22 cellular contexts compared by ENCODE assay signal in the genomic region with DNA sequence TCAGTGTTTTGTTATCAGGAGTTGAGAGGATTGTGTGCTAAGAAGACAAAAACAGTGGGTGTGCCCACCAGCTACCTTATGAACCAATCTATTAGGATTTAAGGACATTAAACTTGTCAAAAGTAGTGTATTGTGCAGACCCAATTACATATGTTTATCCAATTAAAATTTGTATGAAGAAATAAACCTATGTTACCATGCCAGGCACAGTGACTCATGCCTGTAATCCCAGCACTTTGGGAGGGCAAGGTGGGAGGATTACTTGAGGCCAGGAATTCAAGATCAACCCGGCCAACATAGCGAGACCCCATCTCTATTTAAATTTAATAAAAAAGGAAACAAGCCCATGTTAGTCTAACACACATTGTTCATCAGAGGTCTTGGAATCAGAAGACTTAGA.
DNase-seq lines count a peak whose midpoint lies in the region; ATAC-seq and TF ChIP-seq lines count a peak whose summit lies in the region.
"Had no signal": no experiment of that assay in that cellular context is flagged by ENCODE, and none has a peak within 500 bp of the region (broad histone marks: within the 10 kb centered on the region; RNA-seq: fewer than 3 reads in every experiment).

No MANE protein-coding gene starts in this region.

- intact Hi-C loops in Calu3 (cut with micrococcal nuclease; ENCODE audit: unreplicated experiment) (no loop called here), IMR-90 (cut with micrococcal nuclease) (no loop called here)

- peak overlapping the region; percentile 34 for H3K4ac ChIP-seq in IMR-90 (ENCODE audit: low read depth, low read length)

- no peaks in the 10 kb centered on the region for H3K9me3 Mint-ChIP-seq in Calu3 (ENCODE audit: low read depth, unreplicated experiment)
- H3K9me3 Mint-ChIP-seq in mesothelial cell of epicardium, result peaks cover 30% of the 10 kb centered on the region

- no peaks in the 10 kb centered on the region for H3K36me3 Mint-ChIP-seq in Calu3 (ENCODE audit: insufficient read depth, unreplicated experiment)
- peaks cover 17% of the 10 kb centered on the region for H3K36me3 Mint-ChIP-seq in mesothelial cell of epicardium
- H3K36me3 Mint-ChIP-seq: CD8-positive, alpha-beta T cell had no signal

- H2AK9ac ChIP-seq in IMR-90 (replicated peaks; ENCODE audit: low read depth, low read length, poor library complexity), result no peak overlapping the region

- H3K4me3 Mint-ChIP-seq in Calu3 (ENCODE audit: low read depth, unreplicated experiment) (no peak overlapping the region), mesothelial cell of epicardium (no peak overlapping the region)
- H3K4me3 Mint-ChIP-seq: B cell; CD4-positive, alpha-beta T cell; CD8-positive, alpha-beta T cell had no signal

- no peaks in the 10 kb centered on the region for H3K27me3 ChIP-seq in IMR-90 (ENCODE audit: control insufficient read depth, insufficient read depth, low read length)

- H4K91ac ChIP-seq in IMR-90 (ENCODE audit: insufficient read depth, low read depth, low read length), result peak overlapping the region; percentile 20; the same call in 1 of the 2 replicates

- H3K4me2 ChIP-seq in IMR-90 (ENCODE audit: low read depth, low read length), result no peak overlapping the region
- H3K4me2 ChIP-seq: A549 had no signal

- TF ChIP-seq CTCF in Calu3 (IDR thresholded peaks at IDR 0.05; ENCODE audit: unreplicated experiment) (no peak), IMR-90 (conservative IDR thresholded peaks at IDR 0.05; ENCODE audit: low read depth, low read length) (no peak), mesothelial cell of epicardium (IDR thresholded peaks at IDR 0.05; ENCODE audit: unreplicated experiment) (no peak)

- H3K56ac ChIP-seq in IMR-90 (ENCODE audit: extremely low read depth, insufficient read depth, low read length), result no peak overlapping the region

- no peak overlapping the region for H3K23ac ChIP-seq in IMR-90 (ENCODE audit: low read depth, low read length)

- WGBS in IMR-90 (ENCODE audit: extremely low coverage in 2 of 2, insufficient read length in 1 of 2), 2 experiments, result no CpG with 5 or more reads among the region's 2 CpGs

- no peak for TF ChIP-seq RAD21 in IMR-90 (IDR thresholded peaks at IDR 0.05; ENCODE audit: low read length)

- peak overlapping the region in 1 of 2 experiments; percentile 16; a peak in 1 of 4 replicates for H4K8ac ChIP-seq in IMR-90 (ENCODE audit: low read depth in 2 of 2, low read length in 2 of 2)

- H3K27ac ChIP-seq in IMR-90 (ENCODE audit: insufficient read depth, low read length), result no peak overlapping the region; the same call in 1 of the 2 replicates
- H3K27ac ChIP-seq: 22Rv1; A549; BLaER1 treated with 17β-estradiol and CSF1 and Interleukin-3, amounts not matched to agents 10 nM and 100 nM; C4-2B had no signal

- H3K4me1 Mint-ChIP-seq in Calu3 (ENCODE audit: low read depth, unreplicated experiment), result peaks cover 17% of the 10 kb centered on the region
- peaks cover 26% of the 10 kb centered on the region for H3K4me1 Mint-ChIP-seq in mesothelial cell of epicardium
- H3K4me1 Mint-ChIP-seq: B cell had no signal

- TF ChIP-seq POLR2A in IMR-90 (IDR thresholded peaks at IDR 0.05; ENCODE audit: low read depth, low read length), result no peak

- H2AFZ ChIP-seq in IMR-90 (replicated peaks; ENCODE audit: low read length, poor library complexity), result no peak overlapping the region

- no peak for ATAC-seq in IMR-90 (ENCODE audit: low read depth)
- ATAC-seq: A549; CD8-positive, alpha-beta T cell; GM12878 had no signal

- H3K18ac ChIP-seq in IMR-90 (ENCODE audit: low read depth, low read length), result peak overlapping the region; percentile 74

- H3K9me1 ChIP-seq in IMR-90 (ENCODE audit: insufficient read depth, low read length), result peaks cover 7% of the 10 kb centered on the region; the same call in 1 of the 2 replicates

- DNase-seq in Calu3 (no peak), IMR-90 (no peak), mesothelial cell of epicardium (ENCODE audit: low spot score in 2 of 2, unreplicated experiment in 2 of 2) (no peak), midbrain (lab: John Stamatoyannopoulos, UW) (no peak)
- no peak for DNase-seq in activated CD4-positive, alpha-beta T cell treated with anti-CD3 and anti-CD28 coated beads for 48 hours
- DNase-seq: AML-193; Caco-2; CD4-positive, alpha-beta T cell; CD8-positive, alpha-beta T cell; DMS 273 treated with DMSO at 0.1 percent for 48 hours; DMS153; DMS53; DMS79; DND-41; EL; GDM1 had no signal

- peak overlapping the region; percentile 74 for H2BK5ac ChIP-seq in IMR-90 (ENCODE audit: low read depth, low read length, poor library complexity, severe bottlenecking)

- CTCF ChIA-PET in Calu3 (lab: Charles Lee) (no interaction called here), IMR-90 (lab: Yijun Ruan, JAX) (no interaction called here)

- POLR2A ChIA-PET in IMR-90 (lab: Charles Lee; ENCODE audit: unreplicated experiment), result no interaction called here

- H3K27me3 Mint-ChIP-seq in Calu3 (ENCODE audit: unreplicated experiment), result no peaks in the 10 kb centered on the region
- no peaks in the 10 kb centered on the region for H3K27me3 Mint-ChIP-seq in mesothelial cell of epicardium (ENCODE audit: low read depth)

- BruUV-seq in Calu3 (replicated peaks; lab: Mats Ljungman, UMichigan) (no TSS peak), IMR-90 (replicated peaks; lab: Mats Ljungman, UMichigan) (no TSS peak)

- H3K79me1 ChIP-seq in IMR-90 (ENCODE audit: low read depth in 1 of 2, low read length in 2 of 2), result no peaks in the 10 kb centered on the region

- peak overlapping the region; percentile 62; the same call in 1 of the 2 replicates for H2BK120ac ChIP-seq in IMR-90 (ENCODE audit: low read depth, low read length)

- no peaks in the 10 kb centered on the region; the same call in 1 of the 2 replicates for H3K9me3 ChIP-seq in IMR-90 (ENCODE audit: control insufficient read depth, insufficient read depth, low read length)
- H3K9me3 ChIP-seq: Caco-2 had no signal

- no peaks in the 10 kb centered on the region for H3K36me3 ChIP-seq in IMR-90 (ENCODE audit: control insufficient read depth, insufficient read depth, low read length)
- H3K36me3 ChIP-seq: BLaER1 treated with 17β-estradiol and CSF1 and Interleukin-3, amounts not matched to agents 10 nM and 100 nM had no signal

- no peaks in the 10 kb centered on the region for H4K20me1 ChIP-seq in IMR-90 (ENCODE audit: insufficient read depth, low read length)
- H4K20me1 ChIP-seq: BLaER1 treated with 17β-estradiol and CSF1 and Interleukin-3, amounts not matched to agents 10 nM and 100 nM had no signal

- no peak overlapping the region; the same call in 1 of the 2 replicates for H4K5ac ChIP-seq in IMR-90 (ENCODE audit: low read depth, low read length)

- H3K4me1 ChIP-seq in IMR-90 (ENCODE audit: control insufficient read depth, insufficient read depth, low read length), result peaks cover 2% of the 10 kb centered on the region
- H3K4me1 ChIP-seq: A549, Caco-2 had no signal

- H3K14ac ChIP-seq in IMR-90 (replicated peaks; ENCODE audit: low read depth, low read length), result peak overlapping the region; percentile 5; the same call in 1 of the 2 replicates

- peak overlapping the region; percentile 35 for H3K27ac Mint-ChIP-seq in Calu3 (ENCODE audit: unreplicated experiment)
- peak overlapping the region; percentile 39 for H3K27ac Mint-ChIP-seq in mesothelial cell of epicardium
- H3K27ac Mint-ChIP-seq: B cell; CD4-positive, alpha-beta T cell; CD8-positive, alpha-beta T cell had no signal

- dilution Hi-C loops in IMR-90 (cut with HindIII; ENCODE audit: low sequenced_read_pairs, unreplicated experiment), result no loop called here

- H3K9ac ChIP-seq in IMR-90 (ENCODE audit: low read depth, low read length), result no peak overlapping the region
- H3K9ac ChIP-seq: BLaER1 treated with 17β-estradiol and CSF1 and Interleukin-3, amounts not matched to agents 10 nM and 100 nM had no signal

- in situ Hi-C loops in IMR-90 (cut with MboI; ENCODE audit: low sequenced_read_pairs), result no loop called here

- H2AK5ac ChIP-seq in IMR-90 (ENCODE audit: low read depth, low read length), result peak overlapping the region; percentile 53

- H3K4me3 ChIP-seq in IMR-90 (ENCODE audit: insufficient read depth, low read depth, low read length), result no peak overlapping the region
- H3K4me3 ChIP-seq: A549; BLaER1 treated with 17β-estradiol and CSF1 and Interleukin-3, amounts not matched to agents 10 nM and 100 nM; GM12878 had no signal

- peak overlapping the region; percentile 39; the same call in 1 of the 3 replicates for H2BK15ac ChIP-seq in IMR-90 (ENCODE audit: low read depth, low read length)

- H2BK20ac ChIP-seq in IMR-90 (ENCODE audit: low read depth, low read length), result peak overlapping the region; percentile 27

TF ChIP-seq in IMR-90, 13 proteins besides CTCF, POLR2A, EP300 and RAD21 (continues in another document):
- TF ChIP-seq, protein P1, sequence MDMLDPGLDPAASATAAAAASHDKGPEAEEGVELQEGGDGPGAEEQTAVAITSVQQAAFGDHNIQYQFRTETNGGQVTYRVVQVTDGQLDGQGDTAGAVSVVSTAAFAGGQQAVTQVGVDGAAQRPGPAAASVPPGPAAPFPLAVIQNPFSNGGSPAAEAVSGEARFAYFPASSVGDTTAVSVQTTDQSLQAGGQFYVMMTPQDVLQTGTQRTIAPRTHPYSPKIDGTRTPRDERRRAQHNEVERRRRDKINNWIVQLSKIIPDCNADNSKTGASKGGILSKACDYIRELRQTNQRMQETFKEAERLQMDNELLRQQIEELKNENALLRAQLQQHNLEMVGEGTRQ (IDR thresholded peaks at IDR 0.05; ENCODE audit: low read depth, low read length), result no peak
- TF ChIP-seq, protein P2, sequence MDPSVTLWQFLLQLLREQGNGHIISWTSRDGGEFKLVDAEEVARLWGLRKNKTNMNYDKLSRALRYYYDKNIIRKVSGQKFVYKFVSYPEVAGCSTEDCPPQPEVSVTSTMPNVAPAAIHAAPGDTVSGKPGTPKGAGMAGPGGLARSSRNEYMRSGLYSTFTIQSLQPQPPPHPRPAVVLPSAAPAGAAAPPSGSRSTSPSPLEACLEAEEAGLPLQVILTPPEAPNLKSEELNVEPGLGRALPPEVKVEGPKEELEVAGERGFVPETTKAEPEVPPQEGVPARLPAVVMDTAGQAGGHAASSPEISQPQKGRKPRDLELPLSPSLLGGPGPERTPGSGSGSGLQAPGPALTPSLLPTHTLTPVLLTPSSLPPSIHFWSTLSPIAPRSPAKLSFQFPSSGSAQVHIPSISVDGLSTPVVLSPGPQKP (IDR thresholded peaks at IDR 0.05; ENCODE audit: borderline replicate concordance, low read depth, low read length), result no peak
- TF ChIP-seq SMC3 (IDR thresholded peaks at IDR 0.05; ENCODE audit: low read depth, low read length) (no peak), CHD1 (IDR thresholded peaks at IDR 0.05; ENCODE audit: low read depth, low read length) (no peak), RFX5 (IDR thresholded peaks at IDR 0.05; ENCODE audit: low read depth, low read length) (no peak), FOS (IDR thresholded peaks at IDR 0.05; ENCODE audit: low read depth, low read length) (no peak), MAZ (IDR thresholded peaks at IDR 0.05; ENCODE audit: borderline replicate concordance, low read depth, low read length) (no peak), MXI1 (IDR thresholded peaks at IDR 0.05; ENCODE audit: borderline replicate concordance, low read depth, low read length) (no peak), NFE2L2 (IDR thresholded peaks at IDR 0.05; ENCODE audit: low read depth, low read length) (no peak), BHLHE40 (IDR thresholded peaks at IDR 0.05; ENCODE audit: low read depth, low read length) (no peak), CEBPB (IDR thresholded peaks at IDR 0.05; ENCODE audit: low read depth, low read length) (no peak)
